ENCODE assay signal across 8 cellular contexts in the genomic region with DNA sequence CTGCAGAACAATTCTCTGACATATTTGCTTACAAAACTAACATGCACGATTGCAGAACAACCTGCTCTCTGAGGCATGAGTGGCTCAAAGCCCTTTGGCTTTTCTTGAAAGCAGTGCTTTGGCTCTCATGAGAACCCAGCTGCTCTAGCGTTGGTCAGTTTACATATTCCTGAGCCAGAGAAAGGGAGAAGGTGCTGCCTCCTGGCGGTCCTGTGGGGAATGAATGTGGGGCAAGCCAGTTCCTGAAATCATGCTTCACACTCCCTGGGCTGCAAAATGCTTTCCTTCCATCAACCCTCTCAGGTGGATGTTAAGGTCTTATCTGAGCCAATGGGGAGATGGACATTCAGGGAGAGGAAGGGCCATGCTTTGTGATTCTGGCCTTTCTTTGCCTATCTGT.
DNase-seq lines count a peak whose midpoint lies in the region; ATAC-seq and TF ChIP-seq lines count a peak whose summit lies in the region.

No MANE protein-coding gene starts in this region.

- no peaks in the 10 kb centered on the region for H3K4me1 ChIP-seq in BE2C
- peaks cover 5% of the 10 kb centered on the region for H3K4me1 ChIP-seq in PC-3 (ENCODE audit: insufficient read depth, low read length)
- H3K4me1 ChIP-seq in gastroesophageal sphincter = no peaks in the 10 kb centered on the region
- H3K4me1 ChIP-seq in upper lobe of right lung = no peaks in the 10 kb centered on the region

- intact Hi-C loops in PC-3 (cut with micrococcal nuclease) = loop anchor here (2.0 kb wide), 1 partner anchor 114 kb away; no protein-coding TSS in a partner anchor
- intact Hi-C loops in posterior cingulate gyrus (cut with DNase I) = loop anchor here (2.0 to 5.0 kb wide), 2 partner anchors 114 to 715 kb away; no protein-coding TSS in a partner anchor
- intact Hi-C loops in upper lobe of right lung (cut with DNase I) = no loop called here

- TF ChIP-seq EP300 in gastroesophageal sphincter (IDR thresholded peaks at IDR 0.05) = no peak

- no peak overlapping the region for H3K4me2 ChIP-seq in PC-3 (ENCODE audit: low read length)

- no TSS peak for BruUV-seq in PC-3 (replicated peaks; lab: Mats Ljungman, UMichigan)

- H3K9me2 ChIP-seq in PC-3 (replicated peaks; ENCODE audit: low read length) = no peaks in the 10 kb centered on the region

- H3K27ac ChIP-seq in PC-3 (ENCODE audit: low read length) (no peak overlapping the region), gastroesophageal sphincter (no peak overlapping the region), upper lobe of right lung (no peak overlapping the region)

- POLR2A ChIA-PET in PC-3 (lab: Charles Lee; ENCODE audit: unreplicated experiment) = no interaction called here

- TF ChIP-seq POLR2A in gastroesophageal sphincter (IDR thresholded peaks at IDR 0.05) = no peak

- H3K9me3 ChIP-seq in BE2C = no peaks in the 10 kb centered on the region
- no peaks in the 10 kb centered on the region for H3K9me3 ChIP-seq in PC-3 (ENCODE audit: low read length)
- H3K9me3 ChIP-seq in gastroesophageal sphincter = peaks cover 0 to 25% (median 0%) of the 10 kb centered on the region in 3 donors
- H3K9me3 ChIP-seq in upper lobe of right lung = peaks cover 7% of the 10 kb centered on the region

- no peaks in the 10 kb centered on the region for H3K36me3 ChIP-seq in BE2C
- no peaks in the 10 kb centered on the region for H3K36me3 ChIP-seq in PC-3 (ENCODE audit: low read depth, low read length)
- no peaks in the 10 kb centered on the region for H3K36me3 ChIP-seq in gastroesophageal sphincter
- no peaks in the 10 kb centered on the region for H3K36me3 ChIP-seq in upper lobe of right lung

- no peak overlapping the region for H3K4me3 ChIP-seq in BE2C (ENCODE audit: low read depth, low read length)
- H3K4me3 ChIP-seq in HFF-Myc (replicated peaks; ENCODE audit: low read depth, low read length) = no peak overlapping the region
- H3K4me3 ChIP-seq in PC-3 (ENCODE audit: low read length) = no peak overlapping the region
- no peak overlapping the region for H3K4me3 ChIP-seq in gastroesophageal sphincter
- H3K4me3 ChIP-seq in upper lobe of right lung = no peak overlapping the region

- 4% methylated on average over 3 of the region's 3 CpGs; no CpG with 5 or more reads in 1 of the 2 donors for WGBS in gastroesophageal sphincter (ENCODE audit: low coverage in 1 of 2), 2 donors

- H3F3A ChIP-seq in PC-3 (ENCODE audit: low read length, unreplicated experiment) = no peaks in the 10 kb centered on the region

- DNase-seq in BE2C = peak; percentile 31
- DNase-seq in HFF-Myc (ENCODE audit: extremely low read depth, low read depth) = peak; percentile 29
- peak; percentile 58 for DNase-seq in PC-3
- peak; percentile 19 to 38 for DNase-seq in activated T-helper 1 cell treated with anti-CD3 and anti-CD28 coated beads, Interleukin-2, amount 50 U/mL, for 16 hours (ENCODE audit: low read depth in 1 of 2, low spot score in 1 of 2)
- DNase-seq in posterior cingulate gyrus = peak; percentile 32 to 93 (median 74)
- peak; percentile 79 for DNase-seq in upper lobe of right lung

- no peaks in the 10 kb centered on the region for H3K79me2 ChIP-seq in PC-3 (ENCODE audit: low read length)

- no peak overlapping the region for H3K9ac ChIP-seq in PC-3 (ENCODE audit: low read length)

- TF ChIP-seq CTCF in BE2C (IDR thresholded peaks at IDR 0.05; ENCODE audit: low read depth, low read length) = peak; percentile 52
- TF ChIP-seq CTCF in HFF-Myc (IDR thresholded peaks at IDR 0.05; ENCODE audit: low read depth, low read length, missing control alignments) = peak; percentile 87
- peak; percentile 74 for TF ChIP-seq CTCF in PC-3 (conservative IDR thresholded peaks at IDR 0.05; ENCODE audit: low read depth, low read length)
- TF ChIP-seq CTCF in gastroesophageal sphincter (IDR thresholded peaks at IDR 0.05) = peak in 3 of 4 experiments; percentile 28 to 56 (median 42)
- TF ChIP-seq CTCF in upper lobe of right lung (IDR thresholded peaks at IDR 0.05) = peak; percentile 65

- H4K20me1 ChIP-seq in PC-3 (ENCODE audit: low read length) = no peaks in the 10 kb centered on the region

- no peaks in the 10 kb centered on the region for H3K27me3 ChIP-seq in BE2C
- no peaks in the 10 kb centered on the region for H3K27me3 ChIP-seq in PC-3 (ENCODE audit: low read length)
- peaks cover 39% of the 10 kb centered on the region for H3K27me3 ChIP-seq in gastroesophageal sphincter
- peaks cover 12% of the 10 kb centered on the region for H3K27me3 ChIP-seq in upper lobe of right lung

- ATAC-seq in PC-3 (no peak), gastroesophageal sphincter (no peak), upper lobe of right lung (peak; percentile 86), HG02642 (IDR thresholded peaks at IDR 0.05; ENCODE audit: poor library complexity, unreplicated experiment) (no peak)

- CTCF ChIA-PET in PC-3 (lab: Charles Lee) = no interaction called here

- H2AFZ ChIP-seq in PC-3 (ENCODE audit: low read length) = no peak overlapping the region

Comparison
In these comparisons a context has a peak if more than half of its experiments do, and no peak if none do; other contexts are left out.
1. DNase-seq: peak in every context shown above with its lines; median percentile 79 in upper lobe of right lung; 74 in posterior cingulate gyrus; 58 in PC-3; 31 in BE2C; 29 in HFF-Myc; 28 in activated T-helper 1 cell treated with anti-CD3 and anti-CD28 coated beads, Interleukin-2, amount 50 U/mL, for 16 hours.